8 cellular contexts compared by ENCODE assay signal in the genomic region with DNA sequence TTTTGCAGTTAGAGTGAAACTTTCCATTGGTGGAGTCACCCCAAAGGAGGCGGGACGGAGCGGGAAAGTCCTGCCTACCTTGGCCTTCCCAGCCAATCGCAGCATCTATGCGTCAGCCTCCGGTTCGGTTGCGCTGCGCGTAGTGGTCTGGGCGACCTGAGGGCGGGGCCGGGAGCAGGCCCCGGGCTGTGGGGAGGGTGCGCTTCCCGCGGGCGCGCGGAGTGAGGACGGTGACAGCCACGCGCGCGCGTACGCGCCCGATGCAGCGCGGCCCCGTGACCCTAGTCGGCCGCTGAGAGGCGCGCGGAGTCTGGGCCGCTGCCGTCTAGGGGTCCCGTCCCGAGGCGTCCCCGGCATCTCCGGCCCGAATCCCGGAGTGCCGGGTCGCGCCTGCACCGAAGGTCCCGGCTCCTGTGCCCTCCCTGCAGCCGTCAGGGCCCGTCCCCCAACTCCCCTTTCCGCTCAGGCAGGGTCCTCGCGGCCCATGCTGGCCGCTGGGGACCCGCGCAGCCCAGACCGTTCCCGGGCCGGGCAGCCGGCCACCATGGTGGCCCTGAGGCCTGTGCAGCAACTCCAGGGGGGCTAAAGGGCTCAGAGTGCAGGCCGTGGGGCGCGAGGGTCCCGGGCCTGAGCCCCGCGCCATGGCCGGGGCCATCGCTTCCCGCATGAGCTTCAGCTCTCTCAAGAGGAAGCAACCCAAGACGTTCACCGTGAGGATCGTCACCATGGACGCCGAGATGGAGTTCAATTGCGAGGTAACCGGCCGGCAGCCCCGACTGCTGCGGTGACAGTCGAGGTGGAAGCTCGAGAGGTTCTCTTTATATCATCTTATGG.
A peak's percentile ranks its signal among the peaks of the same experiment; 100 is the strongest.
DNase-seq lines count a peak whose midpoint lies in the region; ATAC-seq and TF ChIP-seq lines count a peak whose summit lies in the region.

A gene (plus strand): TSS at position 276 of the 834 bp plus-strand sequence. CDS start 366 bp downstream, at position 642.

- no peak; the same call in 1 of the 2 replicates for TF ChIP-seq CTCF in C4-2B (conservative IDR thresholded peaks at IDR 0.05)

- peak within 1 kb of the TSS; percentile 97 for H3K27ac ChIP-seq in C4-2B

- DNase-seq in NCI-H748 (lab: John Stamatoyannopoulos, UW; ENCODE audit: unreplicated experiment), result peak; percentile 97
- DNase-seq in activated CD4-positive, alpha-beta T cell treated with anti-CD3 and anti-CD28 coated beads, Interleukin-2, amount 50 U/mL, for 1 hour, result peak; percentile 97
- peak; percentile 83 for DNase-seq in cortex of kidney (lab: John Stamatoyannopoulos, UW)
- peak; percentile 100 for DNase-seq in left kidney (ENCODE audit: low read depth, low spot score)
- DNase-seq in stimulated activated CD4-positive, alpha-beta T cell treated with anti-CD3 and anti-CD28 coated beads, Interleukin-2, amount 100 ng/mL, for 24 hours, result peak; percentile 97

- ATAC-seq in GM19351 (IDR thresholded peaks at IDR 0.05; ENCODE audit: unreplicated experiment), result peak; percentile 95
- ATAC-seq in HG03521 (IDR thresholded peaks at IDR 0.05; ENCODE audit: unreplicated experiment), result peak; percentile 96

Comparison
In these comparisons a context has a peak if more than half of its experiments do, and no peak if none do; other contexts are left out.
1. Peak in every context shown above with its lines: DNase-seq, ATAC-seq and H3K27ac ChIP-seq.